ENCODE assay signal across 8 cellular contexts in genomic region chr15:80179025-80179759, GRCh38. TPM values are rescaled to one million over a fixed set of nuclear protein-coding genes. Genes with fewer than 3 reads are reported as not detected.
DNase-seq lines count a peak whose midpoint lies in the region; ATAC-seq, FAIRE-seq and TF ChIP-seq lines count a peak whose summit lies in the region.
"Had no signal": no experiment of that assay in that cellular context is flagged by ENCODE, and none has a peak within 500 bp of the region (broad histone marks: within the 10 kb centered on the region; RNA-seq: fewer than 3 reads in every experiment).

No MANE protein-coding gene starts in this region.

- H3K4me1 ChIP-seq in SJSA1 (replicated peaks) = peaks cover 21% of the 10 kb centered on the region

- H3K9me3 ChIP-seq in SJSA1 (replicated peaks) = no peaks in the 10 kb centered on the region

- H3K27ac ChIP-seq in SJSA1 = peak overlapping the region; percentile 50

- peaks cover 35% of the 10 kb centered on the region for H3K36me3 ChIP-seq in SJSA1

- DNase-seq in H54 (ENCODE audit: insufficient read length, low spot score) (peak; percentile 70), SJSA1 (ENCODE audit: low read depth in 1 of 2, low spot score in 2 of 2) (peak; percentile 69), fibroblast of pulmonary artery (ENCODE audit: low read depth) (peak; percentile 87), smooth muscle cell of the brain vasculature (ENCODE audit: low read depth, low spot score) (peak; percentile 58), NCI-H1417 treated with DMSO at 0.1 percent for 48 hours (lab: John Stamatoyannopoulos, UW) (no peak)
- DNase-seq: NCI-H2107 had no signal

- no peak for TF ChIP-seq CTCF in fibroblast of pulmonary artery (IDR thresholded peaks at IDR 0.05; ENCODE audit: low read length, missing control alignments)

- TF ChIP-seq POLR2A in H54 (IDR thresholded peaks at IDR 0.05; ENCODE audit: low read depth, low read length) = no peak

- H3K4me3 ChIP-seq in SJSA1 = no peak overlapping the region
- no peak overlapping the region for H3K4me3 ChIP-seq in fibroblast of pulmonary artery (replicated peaks; ENCODE audit: low read depth, low read length)

- no peak for ATAC-seq in HG03342 (IDR thresholded peaks at IDR 0.05; ENCODE audit: unreplicated experiment)
- ATAC-seq in HG03139 (IDR thresholded peaks at IDR 0.05; ENCODE audit: unreplicated experiment) = no peak

- no peak for FAIRE-seq in H54 (lab: Jason Lieb, UNC)

- H3K27me3 ChIP-seq in SJSA1 (replicated peaks) = no peaks in the 10 kb centered on the region

RNA-seq across cellular contexts. Expression of gene FAH, which starts 26.4 kb away (rescaled TPM):
- 34.4 and 41.5 TPM in 2 replicates for total RNA-seq in SJSA1 (2014; rRNA removed; shearing (Covaris generic))
